In genomic region chr7:31315758-31316157, GRCh38 we compare ENCODE assay signal across 9 cellular contexts. TPM values are rescaled to one million over a fixed set of nuclear protein-coding genes. Genes with fewer than 3 reads are reported as not detected.
"Had no signal": no experiment of that assay in that cellular context is flagged by ENCODE, and none has a peak within 500 bp of the region (broad histone marks: within the 10 kb centered on the region; RNA-seq: fewer than 3 reads in every experiment).

No MANE protein-coding gene starts in this region.

- H3K27ac Mint-ChIP-seq: IgD-negative memory B cell had no signal

- H3K27ac ChIP-seq: HL-60 had no signal

- H3K4me3 Mint-ChIP-seq: IgD-negative memory B cell had no signal

- H3K36me3 Mint-ChIP-seq: IgD-negative memory B cell had no signal

- ATAC-seq: K562 had no signal

- H3K4me1 Mint-ChIP-seq: IgD-negative memory B cell had no signal

- FAIRE-seq: HTR-8/SVneo, K562 had no signal

- DNase-seq: IMR-90, KBM-7, KG1 had no signal

- H3K4me3 ChIP-seq: K562 had no signal

- H3K27me3 Mint-ChIP-seq: IgD-negative memory B cell had no signal

RNA-seq across cellular contexts. Expression of gene NEUROD6, which starts 24.8 kb away (rescaled TPM):
- total RNA-seq: HT-29, HT1080, IMR-90, K562 had no signal
- polyA plus RNA-seq: IgD-negative memory B cell, IMR-90, K562 had no signal
